Comparison of ENCODE assay signal across 9 cellular contexts in genomic region chr10:98339790-98340189, GRCh38.
A peak's percentile ranks its signal among the peaks of the same experiment; 100 is the strongest.
DNase-seq lines count a peak whose midpoint lies in the region; ATAC-seq lines count a peak whose summit lies in the region.
"Had no signal": no experiment of that assay in that cellular context is flagged by ENCODE, and none has a peak within 500 bp of the region (broad histone marks: within the 10 kb centered on the region; RNA-seq: fewer than 3 reads in every experiment).

No MANE protein-coding gene starts in this region.

- DNase-seq in COLO668 (lab: John Stamatoyannopoulos, UW; ENCODE audit: unreplicated experiment): peak; percentile 53
- peak; percentile 26 for DNase-seq in NCI-H2227 treated with DMSO at 0.1 percent for 48 hours (lab: John Stamatoyannopoulos, UW)
- no peak for DNase-seq in HUDEP-2 (lab: John Stamatoyannopoulos, UW; ENCODE audit: unreplicated experiment in 76 of 76)
- no peak for DNase-seq in H4 (ENCODE audit: low spot score)
- no peak for DNase-seq in stimulated activated naive CD4-positive, alpha-beta T cell (lab: John Stamatoyannopoulos, UW)
- DNase-seq in effector CD4-positive, alpha-beta T cell: no peak
- DNase-seq: T1000 had no signal

- peak; percentile 90 for ATAC-seq in GM18907 (IDR thresholded peaks at IDR 0.05; ENCODE audit: unreplicated experiment)
- ATAC-seq in HG02798 (IDR thresholded peaks at IDR 0.05; ENCODE audit: poor library complexity, unreplicated experiment): peak; percentile 81

Comparison
In these comparisons a context has a peak if more than half of its experiments do, and no peak if none do; other contexts are left out.
1. DNase-seq: peak in COLO668 (single experiment) and NCI-H2227 treated with DMSO at 0.1 percent for 48 hours (single experiment); none in HUDEP-2 (0 of 76), H4 (single experiment), stimulated activated naive CD4-positive, alpha-beta T cell (0 of 6) and effector CD4-positive, alpha-beta T cell (single experiment).